Comparison of ENCODE assay signal across 18 cellular contexts in the genomic region with DNA sequence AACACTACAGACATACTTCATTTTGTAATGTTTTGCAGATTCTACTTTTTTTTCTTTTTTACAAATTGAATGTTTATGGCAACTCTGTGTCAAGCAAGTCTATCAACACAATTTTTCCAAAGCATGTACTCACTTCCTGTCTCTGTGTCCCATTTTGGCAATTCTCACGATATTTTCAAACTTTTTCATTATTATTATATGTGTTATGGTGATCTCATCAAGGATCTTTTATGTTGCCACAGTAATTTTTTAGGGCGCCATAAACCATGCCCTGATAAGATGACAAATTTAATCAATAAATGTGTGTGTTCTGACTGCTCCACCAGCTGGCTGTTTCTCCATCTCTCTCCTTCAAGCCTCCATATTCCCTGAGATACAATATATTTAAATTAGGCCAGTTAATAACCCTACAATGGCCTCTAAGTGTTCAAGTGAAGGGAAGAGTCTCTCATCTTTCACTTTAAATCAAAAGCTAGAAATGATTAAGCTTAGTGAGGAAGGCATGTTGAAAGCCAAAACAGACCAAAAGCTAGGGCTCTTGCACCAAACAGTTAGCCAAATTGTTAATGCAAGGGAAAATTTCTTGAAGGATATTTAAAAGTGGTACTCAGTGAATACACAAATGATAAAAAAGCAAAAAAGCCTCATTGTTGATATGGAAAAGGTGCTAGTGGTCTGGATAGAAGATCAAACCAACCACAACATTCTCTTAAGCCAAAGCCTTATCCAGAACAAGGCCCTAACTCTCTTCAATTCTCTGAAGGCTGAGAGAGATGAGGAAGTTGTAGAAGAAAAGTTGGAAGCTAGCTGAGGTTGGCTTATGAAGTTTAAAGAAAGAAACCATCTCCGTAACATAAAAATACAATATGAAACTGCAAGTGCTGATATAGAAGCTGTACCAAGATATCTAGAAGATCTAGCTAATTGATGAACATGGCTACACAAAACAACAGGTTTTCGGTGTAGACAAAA.
DNase-seq lines count a peak whose midpoint lies in the region; ATAC-seq, FAIRE-seq and TF ChIP-seq lines count a peak whose summit lies in the region.
"Had no signal": no experiment of that assay in that cellular context is flagged by ENCODE, and none has a peak within 500 bp of the region (broad histone marks: within the 10 kb centered on the region; RNA-seq: fewer than 3 reads in every experiment).

No MANE protein-coding gene starts in this region.

- H3K79me2 ChIP-seq in K562 (ENCODE audit: control insufficient read depth, insufficient read depth, low read length), result no peaks in the 10 kb centered on the region

- H3K27me3 Mint-ChIP-seq in activated naive CD4-positive, alpha-beta T cell treated with anti-CD3 and anti-CD28 coated beads for 36 hours (ENCODE audit: low read depth), result no peaks in the 10 kb centered on the region
- H3K27me3 Mint-ChIP-seq in activated CD8-positive, alpha-beta T cell treated with anti-CD3 and anti-CD28 coated beads for 36 hours, result no peaks in the 10 kb centered on the region
- H3K27me3 Mint-ChIP-seq: B cell had no signal

- peak overlapping the region; percentile 34; the same call in 1 of the 2 replicates for H2AFZ ChIP-seq in K562 (ENCODE audit: low read depth, low read length)

- peak overlapping the region; percentile 69 for H3K27ac Mint-ChIP-seq in activated naive CD4-positive, alpha-beta T cell treated with anti-CD3 and anti-CD28 coated beads for 36 hours
- peak overlapping the region; percentile 67 for H3K27ac Mint-ChIP-seq in activated CD8-positive, alpha-beta T cell treated with anti-CD3 and anti-CD28 coated beads for 36 hours
- H3K27ac Mint-ChIP-seq: B cell had no signal

- no peak overlapping the region for H3K27ac ChIP-seq in K562 (ENCODE audit: extremely low read depth, low read depth, low read length)

- intact Hi-C loops in activated naive CD4-positive, alpha-beta T cell treated with anti-CD3 and anti-CD28 coated beads for 36 hours (cut with micrococcal nuclease), result no loop called here
- intact Hi-C loops in activated CD8-positive, alpha-beta T cell treated with anti-CD3 and anti-CD28 coated beads for 36 hours (cut with micrococcal nuclease), result no loop called here
- intact Hi-C loops in K562 (cut with micrococcal nuclease), result no loop called here

- FAIRE-seq in K562 (lab: Jason Lieb, UNC), result no peak

- no peak overlapping the region for H3K4me3 Mint-ChIP-seq in activated naive CD4-positive, alpha-beta T cell treated with anti-CD3 and anti-CD28 coated beads for 36 hours
- no peak overlapping the region for H3K4me3 Mint-ChIP-seq in activated CD8-positive, alpha-beta T cell treated with anti-CD3 and anti-CD28 coated beads for 36 hours
- H3K4me3 Mint-ChIP-seq: B cell had no signal

- TF ChIP-seq CTCF in activated CD8-positive, alpha-beta T cell treated with anti-CD3 and anti-CD28 coated beads for 36 hours (IDR thresholded peaks at IDR 0.05), result no peak
- no peak for TF ChIP-seq CTCF in K562 (IDR thresholded peaks at IDR 0.05 in 2 of 3, conservative IDR thresholded peaks at IDR 0.05 in 1 of 3; ENCODE audit: insufficient read depth in 2 of 3, low read depth in 1 of 3, low read length in 3 of 3)

- POLR2A ChIA-PET in activated CD8-positive, alpha-beta T cell treated with anti-CD3 and anti-CD28 coated beads for 36 hours (lab: Charles Lee), result no interaction called here
- POLR2A ChIA-PET in K562 (lab: Yijun Ruan, JAX), result interaction anchor here (1.1 kb wide), 1 partner anchor 10 kb away, joined by 3 read pairs; no protein-coding TSS in a partner anchor

- ATAC-seq in activated CD8-positive, alpha-beta T cell treated with anti-CD3 and anti-CD28 coated beads for 36 hours, result no peak
- ATAC-seq in K562, result no peak
- ATAC-seq: Panc1, Right ventricle myocardium inferior had no signal

- H3K4me2 ChIP-seq in K562 (ENCODE audit: insufficient read depth, low read length), result no peak overlapping the region

- H3K9me1 ChIP-seq in K562 (ENCODE audit: control insufficient read depth, insufficient read depth, low read length), result no peaks in the 10 kb centered on the region

- no peaks in the 10 kb centered on the region for H4K20me1 ChIP-seq in K562 (replicated peaks; ENCODE audit: control insufficient read depth, insufficient read depth, low read length)

- peaks cover 40% of the 10 kb centered on the region for H3K4me1 Mint-ChIP-seq in activated naive CD4-positive, alpha-beta T cell treated with anti-CD3 and anti-CD28 coated beads for 36 hours (ENCODE audit: low read depth)
- H3K4me1 Mint-ChIP-seq in activated CD8-positive, alpha-beta T cell treated with anti-CD3 and anti-CD28 coated beads for 36 hours (ENCODE audit: low read depth), result peaks cover 50% of the 10 kb centered on the region

- peaks cover 9 to 32% of the 10 kb centered on the region in 2 experiments; a peak in 4 of 5 replicates for H3K4me1 ChIP-seq in K562 (replicated peaks in 1 of 2; ENCODE audit: control insufficient read depth in 2 of 2, insufficient read depth in 2 of 2, low read length in 2 of 2)

- H3K9me3 Mint-ChIP-seq in activated naive CD4-positive, alpha-beta T cell treated with anti-CD3 and anti-CD28 coated beads for 36 hours, result peaks cover 6% of the 10 kb centered on the region
- peaks cover 25% of the 10 kb centered on the region for H3K9me3 Mint-ChIP-seq in activated CD8-positive, alpha-beta T cell treated with anti-CD3 and anti-CD28 coated beads for 36 hours

- CTCF ChIA-PET in activated naive CD4-positive, alpha-beta T cell treated with anti-CD3 and anti-CD28 coated beads for 36 hours (lab: Charles Lee), result interaction anchor here (0.6 to 1.2 kb wide), 4 partner anchors 10 to 360 kb away, joined by 3 to 4 read pairs (median 3); no protein-coding TSS in a partner anchor
- CTCF ChIA-PET in activated CD8-positive, alpha-beta T cell treated with anti-CD3 and anti-CD28 coated beads for 36 hours (lab: Charles Lee), result interaction anchor here (0.9 to 1.0 kb wide), 3 partner anchors 8 to 12 kb away, joined by 3 to 4 read pairs (median 3); no protein-coding TSS in a partner anchor
- CTCF ChIA-PET in K562 (lab: Yijun Ruan, JAX; ENCODE audit: low intra/inter-chr PET ratio), result no interaction called here

- H3K4me3 ChIP-seq in K562, result no peak overlapping the region

- in situ Hi-C loops in K562 (cut with MboI), result no loop called here

- WGBS in K562 (ENCODE audit: insufficient coverage, low coverage, missing lambda C conversion rate), result 57% methylated on average over 4 of the region's 4 CpGs

- H3K27me3 ChIP-seq in K562 (ENCODE audit: control insufficient read depth in 2 of 2, insufficient read depth in 2 of 2, low read length in 2 of 2), result no peaks in the 10 kb centered on the region

- peaks cover 6% of the 10 kb centered on the region for H3K36me3 Mint-ChIP-seq in activated naive CD4-positive, alpha-beta T cell treated with anti-CD3 and anti-CD28 coated beads for 36 hours (ENCODE audit: low read depth)
- peaks cover 14% of the 10 kb centered on the region for H3K36me3 Mint-ChIP-seq in activated CD8-positive, alpha-beta T cell treated with anti-CD3 and anti-CD28 coated beads for 36 hours (ENCODE audit: low read depth)

- DNase-seq in activated naive CD4-positive, alpha-beta T cell treated with anti-CD3 and anti-CD28 coated beads for 36 hours, result no peak
- DNase-seq in activated naive CD4-positive, alpha-beta T cell treated with anti-CD3 and anti-CD28 coated beads, Interleukin-2, amount 50 U/mL, for 16 hours, result no peak
- DNase-seq in OCI-M1 (lab: John Stamatoyannopoulos, UW) (peak; percentile 57), K562 (ENCODE audit: extremely low read depth in 1 of 4, low spot score in 3 of 4) (no peak), NCI-H187 (lab: John Stamatoyannopoulos, UW) (no peak)
- no peak for DNase-seq in activated CD8-positive, alpha-beta T cell treated with anti-CD3 and anti-CD28 coated beads for 36 hours
- no peak for DNase-seq in stimulated activated CD4-positive, alpha-beta T cell treated with anti-CD3 and anti-CD28 coated beads, Interleukin-12 subunit alpha, Interleukin-12 subunit beta, amount 100 ng/mL, for 4 hours
- DNase-seq: DMS 273 treated with DMSO at 0.1 percent for 48 hours, EL, H7, KG1, NCI-H1092 treated with DMSO at 0.1 percent for 48 hours, NCI-H1694 treated with DMSO at 0.1 percent for 48 hours, NCI-H446, NCI-H748 treated with DMSO at 0.1 percent for 48 hours had no signal

- no peak for TF ChIP-seq POLR2A in K562 (conservative IDR thresholded peaks at IDR 0.05)

- TF ChIP-seq RAD21 in K562 (CRISPR knock-in tag; conservative IDR thresholded peaks at IDR 0.05 in 1 of 2, IDR thresholded peaks at IDR 0.05 in 1 of 2), result no peak

- 0 out of 2 replicates have a peak, but pooled peaks cover 2% of the 10 kb centered on the region for H3K9me3 ChIP-seq in K562 (replicated peaks; ENCODE audit: control insufficient read depth, insufficient read depth, low read depth, low read length)

- TF ChIP-seq EP300 in K562 (IDR thresholded peaks at IDR 0.05; ENCODE audit: low read length), result no peak

- H3K9ac ChIP-seq in K562 (ENCODE audit: insufficient read depth in 1 of 2, low read depth in 2 of 2, low read length in 2 of 2), result no peak overlapping the region

- H3K36me3 ChIP-seq in K562 (ENCODE audit: control insufficient read depth, insufficient read depth, low read length), result no peaks in the 10 kb centered on the region

- no TSS peak for BruUV-seq in K562 (replicated peaks; lab: Mats Ljungman, UMichigan)

TF ChIP-seq in K562, 482 proteins besides CTCF, POLR2A, EP300 and RAD21:
- TF ChIP-seq ZKSCAN3 (CRISPR knock-in tag; IDR thresholded peaks at IDR 0.05) (no peak), ZNF583 (CRISPR knock-in tag; IDR thresholded peaks at IDR 0.05) (peak; percentile 95; the same call in 1 of the 2 replicates)
